ENCODE assay signal across 20 cellular contexts in the genomic region with DNA sequence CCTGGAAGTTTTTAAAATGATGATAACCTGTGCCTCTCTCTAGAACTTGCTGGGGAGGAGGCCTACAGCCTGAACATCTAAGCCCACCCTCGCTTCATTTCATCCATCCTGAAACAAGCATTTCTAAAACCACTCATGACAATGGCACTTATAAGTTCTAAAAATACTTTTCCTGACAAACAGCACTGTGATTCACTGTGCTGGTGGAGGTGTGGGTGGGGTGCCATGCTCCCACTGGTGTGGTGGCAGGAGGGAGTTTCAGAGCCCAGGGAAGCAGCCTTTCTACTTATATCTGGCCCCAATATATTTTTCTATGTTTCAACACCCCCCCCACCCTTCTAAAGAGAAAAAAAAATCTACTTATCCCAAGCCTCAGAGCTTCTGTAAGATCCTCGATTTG. TPM values are rescaled to one million over a fixed set of nuclear protein-coding genes. Genes with fewer than 3 reads are reported as not detected.
DNase-seq lines count a peak whose midpoint lies in the region; ATAC-seq and TF ChIP-seq lines count a peak whose summit lies in the region.
"Had no signal": no experiment of that assay in that cellular context is flagged by ENCODE, and none has a peak within 500 bp of the region (broad histone marks: within the 10 kb centered on the region; RNA-seq: fewer than 3 reads in every experiment).

No MANE protein-coding gene starts in this region.

- no peaks in the 10 kb centered on the region for H3K9me3 Mint-ChIP-seq in HFFc6
- H3K9me3 Mint-ChIP-seq in stimulated activated memory B cell treated with anti-CD40 and anti-IgM and Interleukin-4, amounts not matched to agents 10 μg/mL and 1 μg/mL and 100 μg/mL, for 72 hours = no peaks in the 10 kb centered on the region
- H3K9me3 Mint-ChIP-seq: IgD-negative memory B cell had no signal

- H3K9me3 ChIP-seq in osteoblast (ENCODE audit: low read depth, low read length) = no peaks in the 10 kb centered on the region
- H3K9me3 ChIP-seq: BLaER1 treated with 17β-estradiol and CSF1 and Interleukin-3, amounts not matched to agents 10 nM and 100 nM had no signal

- H3K4me1 Mint-ChIP-seq in HFFc6 (ENCODE audit: low read depth) = peaks cover 20% of the 10 kb centered on the region
- H3K4me1 Mint-ChIP-seq in stimulated activated memory B cell treated with anti-CD40 and anti-IgM and Interleukin-4, amounts not matched to agents 10 μg/mL and 1 μg/mL and 100 μg/mL, for 72 hours = peaks cover 2% of the 10 kb centered on the region

- H3K4me2 ChIP-seq in osteoblast (ENCODE audit: insufficient read depth, low read length) = peak overlapping the region; percentile 0

- DNase-seq in AG20443 (ENCODE audit: low spot score) (peak; percentile 60), HFFc6 (peak; percentile 15), epithelial cell of esophagus (ENCODE audit: low read depth) (peak; percentile 15), osteoblast (ENCODE audit: insufficient read length, low spot score, missing footprints) (peak; percentile 85), iPS-NIHi7 (ENCODE audit: extremely low spot score) (no peak)
- DNase-seq: DND-41, GDM1, H7, Kasumi-1, MM.1S, NCI-H1092 treated with DMSO at 0.1 percent for 48 hours, NCI-H2081 treated with DMSO at 0.1 percent for 48 hours, NCI-H2227 treated with DMSO at 0.1 percent for 48 hours, NCI-H524 treated with DMSO at 0.1 percent for 48 hours had no signal

- no peak overlapping the region for H3K27ac ChIP-seq in osteoblast (ENCODE audit: low read depth, low read length)
- H3K27ac ChIP-seq: BLaER1 treated with 17β-estradiol and CSF1 and Interleukin-3, amounts not matched to agents 10 nM and 100 nM had no signal

- no peaks in the 10 kb centered on the region for H4K20me1 ChIP-seq in osteoblast (ENCODE audit: insufficient read depth, low read length)
- H4K20me1 ChIP-seq: BLaER1 treated with 17β-estradiol and CSF1 and Interleukin-3, amounts not matched to agents 10 nM and 100 nM had no signal

- peaks cover 4% of the 10 kb centered on the region for H3K27me3 ChIP-seq in osteoblast (ENCODE audit: insufficient read depth, low read length)
- H3K27me3 ChIP-seq: BLaER1 treated with 17β-estradiol and CSF1 and Interleukin-3, amounts not matched to agents 10 nM and 100 nM had no signal

- H2AFZ ChIP-seq in osteoblast (ENCODE audit: low read length) = no peak overlapping the region

- no peak for ATAC-seq in GM19452 (IDR thresholded peaks at IDR 0.05; ENCODE audit: unreplicated experiment)
- ATAC-seq in stimulated activated memory B cell treated with anti-CD40 and anti-IgM and Interleukin-4, amounts not matched to agents 10 μg/mL and 1 μg/mL and 100 μg/mL, for 72 hours = no peak
- ATAC-seq: Panc1, Right ventricle myocardium inferior had no signal

- no peaks in the 10 kb centered on the region for H3K79me2 ChIP-seq in osteoblast (ENCODE audit: insufficient read depth, low read length)

- TF ChIP-seq CTCF in HFFc6 (IDR thresholded peaks at IDR 0.05) (no peak), epithelial cell of esophagus (IDR thresholded peaks at IDR 0.05; ENCODE audit: insufficient read depth, low read depth, low read length, missing control alignments) (no peak), osteoblast (IDR thresholded peaks at IDR 0.05; ENCODE audit: extremely low read depth, low read depth, low read length) (no peak)

- H3K36me3 Mint-ChIP-seq in HFFc6 (ENCODE audit: low read depth) = no peaks in the 10 kb centered on the region
- H3K36me3 Mint-ChIP-seq in stimulated activated memory B cell treated with anti-CD40 and anti-IgM and Interleukin-4, amounts not matched to agents 10 μg/mL and 1 μg/mL and 100 μg/mL, for 72 hours = no peaks in the 10 kb centered on the region

- no peak overlapping the region; the same call in 1 of the 2 replicates for H3K4me3 Mint-ChIP-seq in HFFc6
- H3K4me3 Mint-ChIP-seq in stimulated activated memory B cell treated with anti-CD40 and anti-IgM and Interleukin-4, amounts not matched to agents 10 μg/mL and 1 μg/mL and 100 μg/mL, for 72 hours = no peak overlapping the region

- peak overlapping the region; percentile 16; the same call in 1 of the 2 replicates for H3K27ac Mint-ChIP-seq in HFFc6
- no peak overlapping the region for H3K27ac Mint-ChIP-seq in stimulated activated memory B cell treated with anti-CD40 and anti-IgM and Interleukin-4, amounts not matched to agents 10 μg/mL and 1 μg/mL and 100 μg/mL, for 72 hours

- H3K4me3 ChIP-seq in epithelial cell of esophagus (ENCODE audit: low read length) (no peak overlapping the region), osteoblast (ENCODE audit: insufficient read depth, low read length) (no peak overlapping the region)
- H3K4me3 ChIP-seq: BLaER1 treated with 17β-estradiol and CSF1 and Interleukin-3, amounts not matched to agents 10 nM and 100 nM had no signal

- no peaks in the 10 kb centered on the region for H3K36me3 ChIP-seq in osteoblast (ENCODE audit: insufficient read depth, low read length)
- H3K36me3 ChIP-seq: BLaER1 treated with 17β-estradiol and CSF1 and Interleukin-3, amounts not matched to agents 10 nM and 100 nM had no signal

- H3K4me1 ChIP-seq in osteoblast (ENCODE audit: insufficient read depth, low read length) = peaks cover 10% of the 10 kb centered on the region

- H3K27me3 Mint-ChIP-seq in HFFc6 (ENCODE audit: insufficient read depth) = peaks cover 5% of the 10 kb centered on the region
- peaks cover 3% of the 10 kb centered on the region for H3K27me3 Mint-ChIP-seq in stimulated activated memory B cell treated with anti-CD40 and anti-IgM and Interleukin-4, amounts not matched to agents 10 μg/mL and 1 μg/mL and 100 μg/mL, for 72 hours
- H3K27me3 Mint-ChIP-seq: IgD-negative memory B cell had no signal

RNA-seq across cellular contexts. Expression of a gene that starts 52.6 kb away (rescaled TPM):
- under 1 TPM; 0.02 to 0.38 (median 0.09) TPM for total RNA-seq in HFFc6 (2021; fragmentation: NEBNext Ultra II Directional; extraction: Animal tissue kit (Norgen Biotek cat#: 25700))
- 0.29 and 0.72 TPM in 2 replicates for total RNA-seq in osteoblast
